ENCODE assay signal across 19 cellular contexts in the genomic region with DNA sequence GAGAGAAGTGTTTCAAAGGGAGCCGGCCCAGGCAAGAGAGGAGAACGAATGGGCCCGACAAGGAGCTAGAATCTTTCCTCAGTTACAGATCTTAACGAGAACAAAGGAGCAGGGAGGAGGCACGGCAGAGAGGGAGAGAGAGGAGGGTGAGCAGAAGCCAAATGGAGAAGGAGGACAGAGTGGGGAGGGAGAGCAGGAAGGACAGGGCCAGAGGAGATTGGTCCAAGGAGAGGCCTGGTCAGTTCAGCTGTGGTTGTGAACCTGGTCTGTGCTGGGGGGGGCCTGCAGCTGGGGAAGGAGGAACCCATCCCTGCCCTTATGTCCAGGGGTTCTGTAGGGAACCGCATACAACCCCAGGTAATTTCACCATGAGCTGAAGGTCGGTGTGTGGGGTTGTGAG.
"Had no signal": no experiment of that assay in that cellular context is flagged by ENCODE, and none has a peak within 500 bp of the region (broad histone marks: within the 10 kb centered on the region; RNA-seq: fewer than 3 reads in every experiment).

No MANE protein-coding gene starts in this region.

- H3K9me3 ChIP-seq: heart left ventricle, spleen, stomach, thoracic aorta, transverse colon had no signal

- H3K9me3 Mint-ChIP-seq: dendritic cell treated with granulocyte-macrophage colony-stimulating factor and Interleukin-4, amounts not matched to agents 40 ng/mL and 50 ng/mL, for 4 days; natural killer cell had no signal

- DNase-seq: heart left ventricle; hippocampal formation; kidney glomerular epithelial cell; mammary epithelial cell; natural killer cell; posterior cingulate gyrus; spleen; stimulated activated CD4-positive, alpha-beta T cell treated with anti-CD3 and anti-CD28 coated beads, Interleukin-2, amount 100 ng/mL, for 24 hours; stimulated activated CD4-positive, alpha-beta T cell treated with anti-CD3 and anti-CD28 coated beads, Interleukin-4, amount 100 ng/mL, for 4 hours; stimulated activated naive B cell treated with anti-CD40 and anti-IgM and Interleukin-4, amounts not matched to agents 10 μg/mL and 1 μg/mL and 100 μg/mL, for 72 hours; stomach; substantia nigra; transverse colon had no signal

- H3K27ac ChIP-seq: heart left ventricle, spleen, stomach, thoracic aorta, transverse colon had no signal

- H3K36me3 Mint-ChIP-seq: natural killer cell had no signal

- H3K4me3 Mint-ChIP-seq: dendritic cell treated with granulocyte-macrophage colony-stimulating factor and Interleukin-4, amounts not matched to agents 40 ng/mL and 50 ng/mL, for 4 days; natural killer cell; stimulated activated naive B cell treated with anti-CD40 and anti-IgM and Interleukin-4, amounts not matched to agents 10 μg/mL and 1 μg/mL and 100 μg/mL, for 72 hours had no signal

- FAIRE-seq: colon, frontal cortex had no signal

- H3K27ac Mint-ChIP-seq: natural killer cell; stimulated activated naive B cell treated with anti-CD40 and anti-IgM and Interleukin-4, amounts not matched to agents 10 μg/mL and 1 μg/mL and 100 μg/mL, for 72 hours had no signal

- H3K4me3 ChIP-seq: heart left ventricle, spleen, stomach, thoracic aorta, transverse colon had no signal

- H3K36me3 ChIP-seq: heart left ventricle, spleen, stomach, thoracic aorta, transverse colon had no signal

- ATAC-seq: esophagus mucosa; heart left ventricle; natural killer cell; sciatic nerve; stimulated activated naive B cell treated with anti-CD40 and anti-IgM and Interleukin-4, amounts not matched to agents 10 μg/mL and 1 μg/mL and 100 μg/mL, for 72 hours had no signal
